ENCODE assay signal across 28 cellular contexts in genomic region chr22:47071078-47071811, GRCh38.
A peak's percentile ranks its signal among the peaks of the same experiment; 100 is the strongest.
DNase-seq lines count a peak whose midpoint lies in the region; ATAC-seq and TF ChIP-seq lines count a peak whose summit lies in the region.
"Had no signal": no experiment of that assay in that cellular context is flagged by ENCODE, and none has a peak within 500 bp of the region (broad histone marks: within the 10 kb centered on the region; RNA-seq: fewer than 3 reads in every experiment).

No MANE protein-coding gene starts in this region.

- H3K4me1 ChIP-seq in Peyer's patch = no peaks in the 10 kb centered on the region
- H3K4me1 ChIP-seq in vagina = no peaks in the 10 kb centered on the region
- H3K4me1 ChIP-seq: gastrocnemius medialis, SJCRH30, transverse colon had no signal

- H3K27ac ChIP-seq in Peyer's patch = no peak overlapping the region
- no peak overlapping the region for H3K27ac ChIP-seq in vagina
- H3K27ac ChIP-seq: gastrocnemius medialis, SJCRH30, transverse colon had no signal

- ATAC-seq in sciatic nerve = no peak
- ATAC-seq: activated naive CD4-positive, alpha-beta T cell treated with anti-CD3 and anti-CD28 coated beads, Interleukin-2, amount 50 U/mL, for 72 hours; activated T-helper 17 cell treated with anti-CD3 and anti-CD28 coated beads, Interleukin-2, amount 50 U/mL, for 72 hours; gastrocnemius medialis; naive thymus-derived CD4-positive, alpha-beta T cell; T-cell had no signal

- H3K36me3 ChIP-seq in Peyer's patch = peaks cover 0 to 8% (median 0%) of the 10 kb centered on the region in 3 donors
- no peaks in the 10 kb centered on the region for H3K36me3 ChIP-seq in vagina
- H3K36me3 ChIP-seq: SJCRH30 had no signal

- H3K4me3 ChIP-seq in Peyer's patch (no peak overlapping the region), vagina (no peak overlapping the region)
- H3K4me3 ChIP-seq: gastrocnemius medialis, SJCRH30, smooth muscle cell, transverse colon had no signal

- TF ChIP-seq CTCF in Peyer's patch (IDR thresholded peaks at IDR 0.05) = no peak
- no peak for TF ChIP-seq CTCF in vagina (IDR thresholded peaks at IDR 0.05)
- no peak for TF ChIP-seq CTCF in GM10266 (IDR thresholded peaks at IDR 0.05; ENCODE audit: control insufficient read depth, insufficient read depth, low read depth, missing control alignments)

- H3K9me3 ChIP-seq in Peyer's patch (peaks cover 0 to 10% (median 4%) of the 10 kb centered on the region in 4 donors), vagina (peaks cover 8% of the 10 kb centered on the region)

- TF ChIP-seq POLR2A in Peyer's patch (IDR thresholded peaks at IDR 0.05) (no peak), vagina (IDR thresholded peaks at IDR 0.05) (no peak)

- intact Hi-C loops in sciatic nerve (cut with DNase I) = no loop called here
- intact Hi-C loops in vagina (cut with DNase I) = no loop called here

- DNase-seq in NOMO-1 treated with DMSO at 0.1 percent for 48 hours (lab: John Stamatoyannopoulos, UW; ENCODE audit: unreplicated experiment) (peak; percentile 2), NOMO-1 (lab: John Stamatoyannopoulos, UW; ENCODE audit: unreplicated experiment in 2 of 2) (no peak), Peyer's patch (peak in 2 of 3 donors; percentile 27 to 39), islet precursor cell (peak; percentile 45), sciatic nerve (ENCODE audit: low spot score) (peak; percentile 54), NCI-H526 treated with DMSO at 0.1 percent for 48 hours (lab: John Stamatoyannopoulos, UW) (no peak), vagina (ENCODE audit: extremely low spot score in 2 of 2) (no peak), GM10266 (ENCODE audit: extremely low spot score) (no peak)
- DNase-seq: activated CD4-positive, alpha-beta memory T cell treated with anti-CD3 and anti-CD28 coated beads for 36 hours; activated CD8-positive, alpha-beta memory T cell treated with anti-CD3 and anti-CD28 coated beads, Interleukin-2, amount 50 U/mL, for 48 hours; AML-193; anterior cingulate cortex; caudate nucleus; CD4-positive, alpha-beta T cell; dermis blood vessel endothelial cell; gastrocnemius medialis; GOT3; naive thymus-derived CD4-positive, alpha-beta T cell; NCI-H2171; NCI-H524 treated with DMSO at 0.1 percent for 48 hours; occipital lobe; stimulated activated CD4-positive, alpha-beta T cell treated with anti-CD3 and anti-CD28 coated beads, Interleukin-2, amount 100 ng/mL, for 48 hours; T-cell; transverse colon had no signal

- H3K27me3 ChIP-seq in Peyer's patch (no peaks in the 10 kb centered on the region), vagina (no peaks in the 10 kb centered on the region)
- H3K27me3 ChIP-seq: gastrocnemius medialis, SJCRH30, transverse colon had no signal

Comparison
In these comparisons a context has a peak if more than half of its experiments do, and no peak if none do; other contexts are left out.
1. DNase-seq: peak in NOMO-1 treated with DMSO at 0.1 percent for 48 hours (single experiment), Peyer's patch (2 of 3), islet precursor cell (single experiment) and sciatic nerve (single experiment); none in NOMO-1 (0 of 2), NCI-H526 treated with DMSO at 0.1 percent for 48 hours (single experiment), vagina (0 of 2) and GM10266 (single experiment).